ENCODE assay signal across 20 cellular contexts in the genomic region with DNA sequence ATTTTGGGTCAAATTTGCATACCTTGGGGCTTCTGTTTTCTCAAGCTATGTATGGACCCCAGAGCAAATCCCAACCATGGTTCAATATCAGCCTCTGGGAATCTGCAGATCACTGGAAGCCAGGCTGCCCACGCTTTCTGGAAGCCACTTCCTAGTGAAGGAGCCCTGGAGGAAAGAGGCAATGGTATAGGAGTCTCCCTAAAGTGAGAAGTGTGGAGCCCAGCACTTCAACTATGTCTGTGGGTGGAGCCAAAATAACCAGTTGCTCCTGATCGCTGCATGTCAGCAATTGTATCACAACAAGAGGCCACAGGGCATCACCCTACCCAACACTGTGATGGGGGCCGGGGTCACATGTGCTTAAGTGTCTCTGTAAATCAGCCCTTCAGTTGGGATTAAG.
"Had no signal": no experiment of that assay in that cellular context is flagged by ENCODE, and none has a peak within 500 bp of the region (broad histone marks: within the 10 kb centered on the region; RNA-seq: fewer than 3 reads in every experiment).

No MANE protein-coding gene starts in this region.

- DNase-seq: activated CD4-positive, alpha-beta T cell treated with anti-CD3 and anti-CD28 coated beads for 1 hour; activated CD4-positive, alpha-beta T cell treated with anti-CD3 and anti-CD28 coated beads, Interleukin-2, amount 50 U/mL, for 4 hours; activated T-cell treated with anti-CD3 and anti-CD28 coated beads for 4 hours; effector memory CD8-positive, alpha-beta T cell; foreskin fibroblast; hippocampal formation; left colon; midbrain; nephron progenitor cell; occipital lobe; retina; stimulated activated CD4-positive, alpha-beta T cell treated with anti-CD3 and anti-CD28 coated beads, Interleukin-12 subunit alpha, Interleukin-12 subunit beta, amount 100 ng/mL, for 4 hours; stimulated activated CD4-positive, alpha-beta T cell treated with anti-CD3 and anti-CD28 coated beads, Interleukin-1b, Interleukin-23, amount 100 ng/mL, for 48 hours; stimulated activated CD8-positive, alpha-beta memory T cell treated with anti-CD3 and anti-CD28 coated beads, Interleukin-4, amount 100 ng/mL, for 48 hours; stimulated activated naive CD4-positive, alpha-beta T cell treated with Interleukin-2 at 50 U/mL for 16 hours; thyroid gland; WERI-Rb-1 had no signal

- H3K36me3 ChIP-seq: cardiac muscle cell, thyroid gland, WERI-Rb-1 had no signal

- ATAC-seq: effector memory CD8-positive, alpha-beta T cell had no signal

- H3K4me3 ChIP-seq: cardiac muscle cell, lung, thyroid gland had no signal

- H3K9me3 ChIP-seq: thyroid gland had no signal

- H3K27ac Mint-ChIP-seq: activated naive CD8-positive, alpha-beta T cell; effector memory CD8-positive, alpha-beta T cell; nephron progenitor cell had no signal

- H3K9me3 Mint-ChIP-seq: effector memory CD8-positive, alpha-beta T cell had no signal

- H3K4me3 Mint-ChIP-seq: activated naive CD8-positive, alpha-beta T cell; effector memory CD8-positive, alpha-beta T cell; nephron progenitor cell had no signal

- H3K27me3 ChIP-seq: cardiac muscle cell, thyroid gland had no signal

- H3K4me1 Mint-ChIP-seq: nephron progenitor cell had no signal

- H3K27ac ChIP-seq: cardiac muscle cell, thyroid gland, WERI-Rb-1 had no signal
